Comparison of ENCODE assay signal across 30 cellular contexts in genomic region chr12:68798880-68799229, GRCh38.
"Had no signal": no experiment of that assay in that cellular context is flagged by ENCODE, and none has a peak within 500 bp of the region (broad histone marks: within the 10 kb centered on the region; RNA-seq: fewer than 3 reads in every experiment).

No MANE protein-coding gene starts in this region.

- H3K27ac Mint-ChIP-seq: immature natural killer cell; nephron; stimulated activated effector memory CD8-positive, alpha-beta T cell treated with anti-CD3 and anti-CD28 coated beads, Interleukin-12 subunit alpha, Interleukin-12 subunit beta, amount 100 ng/mL, for 72 hours; stimulated activated naive CD8-positive, alpha-beta T cell treated with anti-CD3 and anti-CD28 coated beads, Interleukin-15, Interleukin-2, amounts not matched to agents 100 ng/mL and 50 ng/mL, for 24 hours had no signal

- H3K9me3 ChIP-seq: left lung, lower lobe of right lung, pancreas, prostate gland, sigmoid colon, spleen, suprapubic skin, thoracic aorta, tibial artery, upper lobe of right lung, uterus had no signal

- DNase-seq: hypothalamus; immature natural killer cell; kidney; left colon; left lung; lower lobe of right lung; mammary epithelial cell; mesenchymal stem cell; naive thymus-derived CD8-positive, alpha-beta T cell; nucleus accumbens; pancreas; posterior cingulate gyrus; retina; right cardiac atrium; sigmoid colon; small intestine; spleen; stimulated activated CD4-positive, alpha-beta T cell treated with anti-CD3 and anti-CD28 coated beads, Interleukin-4, amount 100 ng/mL, for 24 hours; stimulated activated naive CD4-positive, alpha-beta T cell; tibial artery; trophoblast cell; upper lobe of right lung; uterus had no signal

- H3K36me3 ChIP-seq: left lung, lower lobe of right lung, pancreas, prostate gland, sigmoid colon, spleen, suprapubic skin, thoracic aorta, tibial artery, upper lobe of right lung, uterus had no signal

- H3K4me3 Mint-ChIP-seq: immature natural killer cell; naive thymus-derived CD8-positive, alpha-beta T cell; nephron; neural crest cell; stimulated activated effector memory CD8-positive, alpha-beta T cell treated with anti-CD3 and anti-CD28 coated beads, Interleukin-12 subunit alpha, Interleukin-12 subunit beta, amount 100 ng/mL, for 72 hours; stimulated activated naive CD8-positive, alpha-beta T cell treated with anti-CD3 and anti-CD28 coated beads, Interleukin-15, Interleukin-2, amounts not matched to agents 100 ng/mL and 50 ng/mL, for 24 hours had no signal

- H3K4me3 ChIP-seq: left lung, lower lobe of right lung, pancreas, prostate gland, sigmoid colon, spleen, suprapubic skin, thoracic aorta, tibial artery, upper lobe of right lung, uterus had no signal

- H3K27me3 ChIP-seq: left lung, pancreas, sigmoid colon, spleen, suprapubic skin, tibial artery, upper lobe of right lung, uterus had no signal

- H3K27ac ChIP-seq: left lung, lower lobe of right lung, pancreas, prostate gland, sigmoid colon, spleen, suprapubic skin, thoracic aorta, tibial artery, upper lobe of right lung, uterus had no signal

- H3K4me1 Mint-ChIP-seq: immature natural killer cell; naive thymus-derived CD8-positive, alpha-beta T cell; neural crest cell; stimulated activated effector memory CD8-positive, alpha-beta T cell treated with anti-CD3 and anti-CD28 coated beads, Interleukin-12 subunit alpha, Interleukin-12 subunit beta, amount 100 ng/mL, for 72 hours had no signal

- H3K36me3 Mint-ChIP-seq: immature natural killer cell; naive thymus-derived CD8-positive, alpha-beta T cell; stimulated activated effector memory CD8-positive, alpha-beta T cell treated with anti-CD3 and anti-CD28 coated beads, Interleukin-12 subunit alpha, Interleukin-12 subunit beta, amount 100 ng/mL, for 72 hours had no signal

- H3K27me3 Mint-ChIP-seq: naive thymus-derived CD8-positive, alpha-beta T cell; stimulated activated naive CD8-positive, alpha-beta T cell treated with anti-CD3 and anti-CD28 coated beads, Interleukin-15, Interleukin-2, amounts not matched to agents 100 ng/mL and 50 ng/mL, for 24 hours had no signal

- H3K9me3 Mint-ChIP-seq: immature natural killer cell; naive thymus-derived CD8-positive, alpha-beta T cell; nephron; neural crest cell; stimulated activated effector memory CD8-positive, alpha-beta T cell treated with anti-CD3 and anti-CD28 coated beads, Interleukin-12 subunit alpha, Interleukin-12 subunit beta, amount 100 ng/mL, for 72 hours; stimulated activated naive CD8-positive, alpha-beta T cell treated with anti-CD3 and anti-CD28 coated beads, Interleukin-15, Interleukin-2, amounts not matched to agents 100 ng/mL and 50 ng/mL, for 24 hours had no signal

- H3K4me1 ChIP-seq: left lung, lower lobe of right lung, sigmoid colon, spleen, tibial artery, upper lobe of right lung, uterus had no signal

- ATAC-seq: left colon; left lung; lower lobe of right lung; naive thymus-derived CD8-positive, alpha-beta T cell; pancreas; right cardiac atrium; stimulated activated effector memory CD8-positive, alpha-beta T cell treated with anti-CD3 and anti-CD28 coated beads, Interleukin-12 subunit alpha, Interleukin-12 subunit beta, amount 100 ng/mL, for 72 hours; upper lobe of right lung had no signal
